20 cellular contexts compared by ENCODE assay signal in the genomic region with DNA sequence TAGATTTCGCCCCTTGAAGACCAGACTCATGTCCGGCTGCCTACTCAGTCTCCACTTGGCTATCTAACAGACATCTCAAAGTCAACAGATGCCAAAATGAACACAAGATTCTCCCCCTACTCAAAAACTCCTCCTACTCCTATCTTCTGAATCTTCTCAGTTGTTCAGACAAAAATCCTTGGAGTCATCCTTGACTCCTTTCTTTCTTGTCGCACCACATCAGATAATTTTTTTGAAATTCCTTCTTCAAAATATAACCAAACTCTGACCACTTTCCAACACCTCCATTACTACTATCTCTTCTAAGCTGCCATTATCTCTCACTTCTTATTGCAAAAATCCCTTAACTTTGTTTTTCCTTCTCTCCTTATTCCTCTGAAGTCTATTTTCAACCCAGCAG.
DNase-seq lines count a peak whose midpoint lies in the region; ATAC-seq and TF ChIP-seq lines count a peak whose summit lies in the region.
"Had no signal": no experiment of that assay in that cellular context is flagged by ENCODE, and none has a peak within 500 bp of the region (broad histone marks: within the 10 kb centered on the region; RNA-seq: fewer than 3 reads in every experiment).

No MANE protein-coding gene starts in this region.

- peak overlapping the region; percentile 100 for H3K4ac ChIP-seq in IMR-90 (ENCODE audit: low read depth, low read length)

- peaks cover 0 to 8% of the 10 kb centered on the region in 2 experiments; a peak in 2 of 4 replicates for H3K79me1 ChIP-seq in IMR-90 (ENCODE audit: low read depth in 1 of 2, low read length in 2 of 2)

- peak overlapping the region; percentile 99 for H3K56ac ChIP-seq in IMR-90 (ENCODE audit: extremely low read depth, insufficient read depth, low read length)

- H3K4me2 ChIP-seq in IMR-90 (ENCODE audit: low read depth, low read length): no peak overlapping the region
- peak overlapping the region; percentile 83 for H3K4me2 ChIP-seq in smooth muscle cell

- no peak for TF ChIP-seq POLR2A in IMR-90 (IDR thresholded peaks at IDR 0.05; ENCODE audit: low read depth, low read length)

- in situ Hi-C loops in IMR-90 (cut with MboI; ENCODE audit: low sequenced_read_pairs): no loop called here

- peak overlapping the region; percentile 100 for H4K5ac ChIP-seq in IMR-90 (ENCODE audit: low read depth, low read length)

- TF ChIP-seq CTCF in IMR-90 (conservative IDR thresholded peaks at IDR 0.05; ENCODE audit: low read depth, low read length) (no peak), foreskin keratinocyte (conservative IDR thresholded peaks at IDR 0.05) (no peak), smooth muscle cell (IDR thresholded peaks at IDR 0.05; ENCODE audit: borderline replicate concordance, insufficient read depth, poor library complexity, severe bottlenecking) (no peak)

- DNase-seq in IMR-90 (no peak), adipocyte (ENCODE audit: low read depth) (no peak), foreskin keratinocyte (no peak), smooth muscle cell (lab: John Stamatoyannopoulos, UW; ENCODE audit: unreplicated experiment) (no peak)
- DNase-seq: activated CD8-positive, alpha-beta T cell treated with anti-CD3 and anti-CD28 coated beads, Interleukin-2, amount 10 ng/mL, durations not matched to agents 7 days and 5 days; anterior cingulate cortex; KBM-7; midbrain; natural killer cell; NCI-H1436; NCI-H2081 treated with DMSO at 0.1 percent for 48 hours; NCI-H345; stimulated activated CD4-positive, alpha-beta T cell treated with anti-CD3 and anti-CD28 coated beads, Interleukin-2, amount 100 ng/mL, for 24 hours; T-helper 2 cell; transverse colon had no signal

- H3K27me3 ChIP-seq in IMR-90 (ENCODE audit: control insufficient read depth, insufficient read depth, low read length) (no peaks in the 10 kb centered on the region), adipocyte (replicated peaks; ENCODE audit: control insufficient read depth, insufficient read depth, low read length) (no peaks in the 10 kb centered on the region), foreskin keratinocyte (no peaks in the 10 kb centered on the region), smooth muscle cell (ENCODE audit: low read depth) (no peaks in the 10 kb centered on the region)
- H3K27me3 ChIP-seq: MG63 had no signal

- dilution Hi-C loops in IMR-90 (cut with HindIII; ENCODE audit: low sequenced_read_pairs, unreplicated experiment): no loop called here

- CTCF ChIA-PET in IMR-90 (lab: Yijun Ruan, JAX): interaction anchor here (2.0 to 4.3 kb wide), 2 partner anchors 83 to 84 kb away, joined by 6 to 24 read pairs; no protein-coding TSS in a partner anchor

- H4K91ac ChIP-seq in IMR-90 (ENCODE audit: insufficient read depth, low read depth, low read length): peak overlapping the region; percentile 100

- H3K9me3 ChIP-seq in IMR-90 (ENCODE audit: control insufficient read depth, insufficient read depth, low read length) (no peaks in the 10 kb centered on the region), adipocyte (ENCODE audit: control insufficient read depth, low read length) (no peaks in the 10 kb centered on the region), smooth muscle cell (replicated peaks; ENCODE audit: low read depth) (no peaks in the 10 kb centered on the region)
- H3K9me3 ChIP-seq: MG63, transverse colon had no signal

- intact Hi-C loops in IMR-90 (cut with micrococcal nuclease): loop anchor here (2.0 kb wide), 2 partner anchors 13 to 23 kb away; no protein-coding TSS in a partner anchor

- peak overlapping the region; percentile 99 for H3K27ac ChIP-seq in IMR-90 (ENCODE audit: insufficient read depth, low read length)
- peak overlapping the region; percentile 95 for H3K27ac ChIP-seq in foreskin keratinocyte
- peak overlapping the region; percentile 98 for H3K27ac ChIP-seq in smooth muscle cell (ENCODE audit: low read depth)
- H3K27ac ChIP-seq: transverse colon had no signal

- no peak overlapping the region for H2AK9ac ChIP-seq in IMR-90 (replicated peaks; ENCODE audit: low read depth, low read length, poor library complexity)

- H3K9ac ChIP-seq in IMR-90 (ENCODE audit: low read depth, low read length) (peak overlapping the region; percentile 84), adipocyte (ENCODE audit: low read length) (peak overlapping the region; percentile 67), smooth muscle cell (ENCODE audit: low read depth) (peak overlapping the region; percentile 90)

- H3K23ac ChIP-seq in IMR-90 (ENCODE audit: low read depth, low read length): peak overlapping the region; percentile 98

- H2AFZ ChIP-seq in IMR-90 (replicated peaks; ENCODE audit: low read length, poor library complexity) (no peak overlapping the region), smooth muscle cell (ENCODE audit: low read depth) (no peak overlapping the region)

- ATAC-seq in IMR-90 (ENCODE audit: low read depth): no peak
- no peak for ATAC-seq in foreskin keratinocyte
- ATAC-seq in GM18858 (IDR thresholded peaks at IDR 0.05; ENCODE audit: unreplicated experiment): no peak
- ATAC-seq in HG03159 (IDR thresholded peaks at IDR 0.05; ENCODE audit: unreplicated experiment): no peak
- ATAC-seq in HG03457 (IDR thresholded peaks at IDR 0.05; ENCODE audit: unreplicated experiment): no peak
- ATAC-seq: activated CD8-positive, alpha-beta T cell treated with anti-CD3 and anti-CD28 coated beads, Interleukin-2, amount 10 ng/mL, durations not matched to agents 7 days and 5 days; left lobe of liver; natural killer cell had no signal

- H4K8ac ChIP-seq in IMR-90 (ENCODE audit: low read depth in 2 of 2, low read length in 2 of 2): peak overlapping the region; percentile 92 to 99

- H2AK5ac ChIP-seq in IMR-90 (ENCODE audit: low read depth, low read length): peak overlapping the region; percentile 98

- POLR2A ChIA-PET in IMR-90 (lab: Charles Lee; ENCODE audit: unreplicated experiment): interaction anchor here (1.3 kb wide), 1 partner anchor 24 kb away, joined by 6 read pairs; no protein-coding TSS in a partner anchor

- H3F3A ChIP-seq in smooth muscle cell (ENCODE audit: low read depth): peaks cover 3% of the 10 kb centered on the region

- H3K18ac ChIP-seq in IMR-90 (ENCODE audit: low read depth, low read length): peak overlapping the region; percentile 100

- peaks cover 26% of the 10 kb centered on the region for H3K4me1 ChIP-seq in IMR-90 (ENCODE audit: control insufficient read depth, insufficient read depth, low read length)
- peaks cover 86% of the 10 kb centered on the region for H3K4me1 ChIP-seq in adipocyte (ENCODE audit: control insufficient read depth, insufficient read depth, low read length)
- peaks cover 32% of the 10 kb centered on the region for H3K4me1 ChIP-seq in foreskin keratinocyte
- H3K4me1 ChIP-seq in smooth muscle cell (ENCODE audit: low read depth): no peaks in the 10 kb centered on the region
- H3K4me1 ChIP-seq: transverse colon had no signal

- no peaks in the 10 kb centered on the region for H4K20me1 ChIP-seq in IMR-90 (ENCODE audit: insufficient read depth, low read length)
- H4K20me1 ChIP-seq in smooth muscle cell (ENCODE audit: low read depth): no peaks in the 10 kb centered on the region

- H3K4me3 ChIP-seq in IMR-90 (ENCODE audit: insufficient read depth, low read depth, low read length) (no peak overlapping the region), adipocyte (ENCODE audit: low read length) (peak overlapping the region; percentile 68), smooth muscle cell (no peak overlapping the region)
- H3K4me3 ChIP-seq: MG63, transverse colon had no signal

- no peaks in the 10 kb centered on the region for H3K79me2 ChIP-seq in smooth muscle cell (ENCODE audit: low read depth)

- peak overlapping the region; percentile 100 for H2BK120ac ChIP-seq in IMR-90 (ENCODE audit: low read depth, low read length)

- H2BK15ac ChIP-seq in IMR-90 (ENCODE audit: low read depth, low read length): peak overlapping the region; percentile 94

- peak overlapping the region; percentile 97 for H3K14ac ChIP-seq in IMR-90 (replicated peaks; ENCODE audit: low read depth, low read length)

- H3K36me3 ChIP-seq in IMR-90 (ENCODE audit: control insufficient read depth, insufficient read depth, low read length) (no peaks in the 10 kb centered on the region), adipocyte (ENCODE audit: control insufficient read depth, insufficient read depth, low read length, severe bottlenecking) (no peaks in the 10 kb centered on the region), smooth muscle cell (ENCODE audit: low read depth) (no peaks in the 10 kb centered on the region)
- H3K36me3 ChIP-seq: transverse colon had no signal

- peak overlapping the region; percentile 99 for H2BK5ac ChIP-seq in IMR-90 (ENCODE audit: low read depth, low read length, poor library complexity, severe bottlenecking)

- peaks cover 18% of the 10 kb centered on the region for H3K9me1 ChIP-seq in IMR-90 (ENCODE audit: insufficient read depth, low read length)

- 100% methylated on average over 3 of the region's 3 CpGs; no CpG with 5 or more reads in 1 of the 2 experiments for WGBS in IMR-90 (ENCODE audit: extremely low coverage in 2 of 2, insufficient read length in 1 of 2), 2 experiments
- 70% methylated on average over 3 of the region's 3 CpGs for WGBS in smooth muscle cell (ENCODE audit: low lambda C conversion rate)

- peak overlapping the region; percentile 100 for H2BK20ac ChIP-seq in IMR-90 (ENCODE audit: low read depth, low read length)

- BruUV-seq in IMR-90 (replicated peaks; lab: Mats Ljungman, UMichigan): no TSS peak

- no peak for TF ChIP-seq RAD21 in IMR-90 (IDR thresholded peaks at IDR 0.05; ENCODE audit: low read length)

TF ChIP-seq in IMR-90, 13 proteins besides CTCF, POLR2A, EP300 and RAD21:
- TF ChIP-seq MAFK (IDR thresholded peaks at IDR 0.05; ENCODE audit: low read depth, low read length) (no peak), MXI1 (IDR thresholded peaks at IDR 0.05; ENCODE audit: borderline replicate concordance, low read depth, low read length) (no peak), MAZ (IDR thresholded peaks at IDR 0.05; ENCODE audit: borderline replicate concordance, low read depth, low read length) (no peak), BHLHE40 (IDR thresholded peaks at IDR 0.05; ENCODE audit: low read depth, low read length) (no peak)
- TF ChIP-seq, protein P1, sequence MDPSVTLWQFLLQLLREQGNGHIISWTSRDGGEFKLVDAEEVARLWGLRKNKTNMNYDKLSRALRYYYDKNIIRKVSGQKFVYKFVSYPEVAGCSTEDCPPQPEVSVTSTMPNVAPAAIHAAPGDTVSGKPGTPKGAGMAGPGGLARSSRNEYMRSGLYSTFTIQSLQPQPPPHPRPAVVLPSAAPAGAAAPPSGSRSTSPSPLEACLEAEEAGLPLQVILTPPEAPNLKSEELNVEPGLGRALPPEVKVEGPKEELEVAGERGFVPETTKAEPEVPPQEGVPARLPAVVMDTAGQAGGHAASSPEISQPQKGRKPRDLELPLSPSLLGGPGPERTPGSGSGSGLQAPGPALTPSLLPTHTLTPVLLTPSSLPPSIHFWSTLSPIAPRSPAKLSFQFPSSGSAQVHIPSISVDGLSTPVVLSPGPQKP (IDR thresholded peaks at IDR 0.05; ENCODE audit: borderline replicate concordance, low read depth, low read length): no peak
TF ChIP-seq in IMR-90: peak in this region for 0.
